In the genomic region with DNA sequence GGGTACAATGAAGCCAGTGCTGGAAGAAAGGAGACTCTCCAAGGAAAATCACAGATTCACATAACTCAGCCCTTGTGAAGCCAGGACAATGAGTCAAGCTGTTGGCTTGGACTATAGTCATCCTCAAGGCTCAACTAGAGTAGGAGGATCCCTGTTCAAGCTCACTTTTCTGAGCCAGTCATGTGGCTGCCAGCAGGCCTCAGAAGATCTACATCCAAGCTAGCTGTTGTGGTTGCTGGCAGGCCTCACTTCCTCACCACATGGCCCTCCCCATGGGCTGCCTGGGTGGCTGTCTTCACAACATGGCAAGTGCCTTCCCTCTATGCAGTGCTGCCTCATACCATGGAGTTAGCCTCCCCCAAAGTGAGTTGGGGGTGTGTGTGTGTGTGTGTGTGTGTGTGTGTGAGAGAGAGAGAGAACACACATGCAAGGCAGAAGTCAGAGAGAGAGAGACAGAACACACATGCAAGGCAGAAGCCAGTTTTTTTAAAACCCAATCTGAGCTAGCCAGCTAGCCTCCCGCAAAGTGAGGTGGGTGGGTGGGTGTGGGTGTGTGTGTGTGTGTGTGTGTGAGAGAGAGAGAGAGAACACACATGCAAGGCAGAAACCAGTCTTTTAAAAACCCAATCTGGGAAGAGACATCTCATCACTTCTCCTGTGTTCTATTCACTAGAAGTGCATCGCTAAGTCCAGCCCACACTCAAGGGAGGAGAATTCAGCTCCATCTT, we compare ENCODE assay signal across 8 cellular contexts. TPM values are rescaled to one million over a fixed set of nuclear protein-coding genes. Genes with fewer than 3 reads are reported as not detected.
DNase-seq lines count a peak whose midpoint lies in the region; ATAC-seq and TF ChIP-seq lines count a peak whose summit lies in the region.

No MANE protein-coding gene starts in this region.

- H3K36me3 ChIP-seq in SJSA1 = no peaks in the 10 kb centered on the region
- no peaks in the 10 kb centered on the region for H3K36me3 ChIP-seq in vagina
- peaks cover 3% of the 10 kb centered on the region for H3K36me3 ChIP-seq in WERI-Rb-1

- TF ChIP-seq POLR2A in vagina (IDR thresholded peaks at IDR 0.05) = no peak

- TF ChIP-seq CTCF in retinal pigment epithelial cell (conservative IDR thresholded peaks at IDR 0.05; ENCODE audit: low read depth, low read length) = no peak
- TF ChIP-seq CTCF in vagina (IDR thresholded peaks at IDR 0.05) = no peak
- TF ChIP-seq CTCF in WERI-Rb-1 (IDR thresholded peaks at IDR 0.05; ENCODE audit: low read depth, low read length) = no peak

- intact Hi-C loops in vagina (cut with DNase I) = no loop called here

- no peak overlapping the region for H3K27ac ChIP-seq in SJSA1
- peak overlapping the region; percentile 66 for H3K27ac ChIP-seq in vagina
- no peak overlapping the region for H3K27ac ChIP-seq in WERI-Rb-1

- ATAC-seq in GM18907 (IDR thresholded peaks at IDR 0.05; ENCODE audit: unreplicated experiment) = peak; percentile 92
- ATAC-seq in HG03103 (IDR thresholded peaks at IDR 0.05; ENCODE audit: low read depth, unreplicated experiment) = peak; percentile 95

- no peaks in the 10 kb centered on the region for H3K9me3 ChIP-seq in SJSA1 (replicated peaks)
- H3K9me3 ChIP-seq in vagina = no peaks in the 10 kb centered on the region
- H3K9me3 ChIP-seq in WERI-Rb-1 (ENCODE audit: severe bottlenecking) = no peaks in the 10 kb centered on the region

- H3K4me1 ChIP-seq in SJSA1 (replicated peaks) (peaks cover 8% of the 10 kb centered on the region), vagina (peaks cover 9% of the 10 kb centered on the region)

- DNase-seq in SJSA1 (ENCODE audit: low read depth in 1 of 2, low spot score in 2 of 2) = peak; percentile 64 to 78
- DNase-seq in activated naive CD4-positive, alpha-beta T cell (lab: John Stamatoyannopoulos, UW) = peak; percentile 9 to 70 (median 38)
- DNase-seq in glomerular visceral epithelial cell (ENCODE audit: extremely low spot score) = peak; percentile 95
- DNase-seq in retinal pigment epithelial cell (ENCODE audit: low read depth) = peak; percentile 88
- DNase-seq in vagina (ENCODE audit: extremely low spot score in 2 of 2) = peak in 1 of 2 donors; percentile 97
- no peak for DNase-seq in WERI-Rb-1

- no peaks in the 10 kb centered on the region for H3K27me3 ChIP-seq in SJSA1 (replicated peaks)
- no peaks in the 10 kb centered on the region for H3K27me3 ChIP-seq in vagina
- no peaks in the 10 kb centered on the region for H3K27me3 ChIP-seq in WERI-Rb-1 (ENCODE audit: insufficient read depth, low read depth, severe bottlenecking)

- H3K4me3 ChIP-seq in SJSA1 (no peak overlapping the region), retinal pigment epithelial cell (ENCODE audit: low read length) (no peak overlapping the region), vagina (no peak overlapping the region), WERI-Rb-1 (ENCODE audit: low read depth, low read length) (no peak overlapping the region)

RNA-seq across cellular contexts. Expression of gene SCAI, which starts 17.1 kb away (rescaled TPM):
- total RNA-seq in SJSA1 (2014; rRNA removed; shearing (Covaris generic)) = 2.8 and 4.7 TPM in 2 replicates
- 15.7 TPM for total RNA-seq in vagina
